29 cellular contexts compared by ENCODE assay signal in the genomic region with DNA sequence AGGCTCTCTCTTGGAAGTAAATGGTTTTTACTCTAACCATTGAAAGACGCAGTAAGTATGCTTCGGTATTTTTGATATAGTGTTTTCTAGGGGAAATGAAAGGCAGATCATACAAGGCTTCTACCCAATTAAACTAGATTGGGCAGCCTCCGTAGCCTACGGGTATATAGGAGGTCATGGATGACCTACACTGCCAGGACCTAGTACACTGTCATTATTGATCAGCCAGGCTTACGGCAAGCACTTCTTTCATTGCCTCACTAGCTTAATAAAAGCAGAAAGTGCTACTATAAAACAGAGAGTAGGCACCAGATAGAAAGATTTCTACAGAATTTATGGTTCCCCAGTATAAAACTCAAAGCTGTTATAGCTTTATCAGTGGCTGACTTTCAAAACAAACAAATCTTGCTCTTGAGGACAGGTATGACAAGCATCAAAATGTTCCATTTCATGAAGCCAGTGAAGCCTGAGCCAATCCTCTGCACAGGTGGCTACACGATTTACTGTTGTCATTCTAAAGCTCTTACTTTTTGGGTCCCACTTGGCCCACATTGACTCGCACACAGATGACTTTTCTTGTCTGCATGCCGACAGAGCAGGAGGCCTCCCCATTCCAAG.
"Had no signal": no experiment of that assay in that cellular context is flagged by ENCODE, and none has a peak within 500 bp of the region (broad histone marks: within the 10 kb centered on the region; RNA-seq: fewer than 3 reads in every experiment).

No MANE protein-coding gene starts in this region.

- H3K79me2 ChIP-seq: parathyroid adenoma had no signal

- ATAC-seq: activated CD4-positive, CD25-positive, alpha-beta regulatory T cell treated with anti-CD3 and anti-CD28 coated beads, Interleukin-2, amount 50 U/mL, for 24 hours; gastrocnemius medialis; left ventricle myocardium superior; naive thymus-derived CD8-positive, alpha-beta T cell; psoas muscle had no signal

- H3K4me1 ChIP-seq: body of pancreas, gastrocnemius medialis, neural progenitor cell, parathyroid adenoma, psoas muscle, right atrium auricular region, suprapubic skin had no signal

- H3K27me3 ChIP-seq: adrenal gland, body of pancreas, dorsolateral prefrontal cortex, gastrocnemius medialis, neural progenitor cell, right atrium auricular region, suprapubic skin, tibial nerve had no signal

- H3K9me3 ChIP-seq: adrenal gland, body of pancreas, gastrocnemius medialis, psoas muscle, right atrium auricular region, suprapubic skin, tibial nerve had no signal

- H3K36me3 ChIP-seq: adrenal gland, gastrocnemius medialis, neural progenitor cell, right atrium auricular region, suprapubic skin, tibial nerve had no signal

- H3K27ac ChIP-seq: adrenal gland, body of pancreas, coronary artery, dorsolateral prefrontal cortex, gastrocnemius medialis, neural progenitor cell, parathyroid adenoma, psoas muscle, right atrium auricular region, suprapubic skin, tibial nerve had no signal

- H3K4me3 ChIP-seq: adrenal gland, body of pancreas, coronary artery, dorsolateral prefrontal cortex, gastrocnemius medialis, neural progenitor cell, psoas muscle, right atrium auricular region, suprapubic skin, tibial nerve had no signal

- DNase-seq: activated CD4-positive, alpha-beta T cell treated with anti-CD3 and anti-CD28 coated beads for 48 hours; activated CD4-positive, alpha-beta T cell treated with anti-CD3 and anti-CD28 coated beads, Interleukin-2, amount 50 U/mL, for 48 hours; activated CD8-positive, alpha-beta memory T cell treated with anti-CD3 and anti-CD28 coated beads for 24 hours; activated effector memory CD4-positive, alpha-beta T cell treated with anti-CD3 and anti-CD28 coated beads, Interleukin-2, amount 50 U/mL, for 16 hours; activated naive CD4-positive, alpha-beta T cell treated with anti-CD3 and anti-CD28 coated beads for 36 hours; activated naive CD8-positive, alpha-beta T cell treated with anti-CD3 and anti-CD28 coated beads for 36 hours; adrenal gland; aorta; body of pancreas; dorsolateral prefrontal cortex; effector memory CD4-positive, alpha-beta T cell; erythroblast; gastrocnemius medialis; glutamatergic neuron; left ventricle myocardium superior; midbrain; naive thymus-derived CD8-positive, alpha-beta T cell; occipital lobe; psoas muscle; stimulated activated CD4-positive, alpha-beta T cell treated with anti-CD3 and anti-CD28 coated beads, Interleukin-15, amount 100 ng/mL, for 24 hours; stimulated activated CD4-positive, alpha-beta T cell treated with anti-CD3 and anti-CD28 coated beads, Interleukin-2, amount 100 ng/mL, for 24 hours; stimulated activated naive CD4-positive, alpha-beta T cell had no signal

- H2AFZ ChIP-seq: neural progenitor cell, parathyroid adenoma had no signal

- H3K4me2 ChIP-seq: neural progenitor cell had no signal
